1 cellular context compared by ENCODE assay signal in the genomic region with DNA sequence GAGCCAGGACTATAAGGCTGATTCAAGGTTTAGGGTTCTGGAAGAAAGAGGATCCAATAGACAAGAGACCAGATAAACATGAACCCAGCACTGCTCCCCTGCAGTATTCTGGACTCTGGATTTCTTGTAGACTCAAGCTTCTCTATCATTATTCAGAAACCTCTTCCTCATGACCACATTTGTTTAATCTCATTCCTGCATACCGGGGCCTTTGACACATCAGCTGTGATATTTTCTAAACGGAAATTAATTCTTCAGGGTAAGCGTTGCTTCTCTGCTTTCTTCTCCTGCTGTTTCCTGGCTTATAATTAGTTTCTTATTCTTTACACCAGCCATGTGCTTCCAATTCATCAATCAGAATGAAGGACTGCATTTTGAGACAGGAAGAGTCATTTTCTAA.
TF ChIP-seq lines count a peak whose summit lies in the region.

No MANE protein-coding gene starts in this region.

TF ChIP-seq in IMR-90, 13 proteins besides CTCF, POLR2A, EP300 and RAD21:
- TF ChIP-seq MXI1 (IDR thresholded peaks at IDR 0.05; ENCODE audit: borderline replicate concordance, low read depth, low read length) (no peak), RFX5 (IDR thresholded peaks at IDR 0.05; ENCODE audit: low read depth, low read length) (no peak), MAFK (IDR thresholded peaks at IDR 0.05; ENCODE audit: low read depth, low read length) (no peak), CHD1 (IDR thresholded peaks at IDR 0.05; ENCODE audit: low read depth, low read length) (no peak), SMC3 (IDR thresholded peaks at IDR 0.05; ENCODE audit: low read depth, low read length) (no peak), RCOR1 (IDR thresholded peaks at IDR 0.05; ENCODE audit: insufficient replicate concordance, low read length) (no peak), CEBPB (IDR thresholded peaks at IDR 0.05; ENCODE audit: low read depth, low read length) (no peak), BHLHE40 (IDR thresholded peaks at IDR 0.05; ENCODE audit: low read depth, low read length) (no peak), NFE2L2 (IDR thresholded peaks at IDR 0.05; ENCODE audit: low read depth, low read length) (no peak), FOS (IDR thresholded peaks at IDR 0.05; ENCODE audit: low read depth, low read length) (no peak), MAZ (IDR thresholded peaks at IDR 0.05; ENCODE audit: borderline replicate concordance, low read depth, low read length) (no peak)
- TF ChIP-seq, protein P1, sequence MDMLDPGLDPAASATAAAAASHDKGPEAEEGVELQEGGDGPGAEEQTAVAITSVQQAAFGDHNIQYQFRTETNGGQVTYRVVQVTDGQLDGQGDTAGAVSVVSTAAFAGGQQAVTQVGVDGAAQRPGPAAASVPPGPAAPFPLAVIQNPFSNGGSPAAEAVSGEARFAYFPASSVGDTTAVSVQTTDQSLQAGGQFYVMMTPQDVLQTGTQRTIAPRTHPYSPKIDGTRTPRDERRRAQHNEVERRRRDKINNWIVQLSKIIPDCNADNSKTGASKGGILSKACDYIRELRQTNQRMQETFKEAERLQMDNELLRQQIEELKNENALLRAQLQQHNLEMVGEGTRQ (IDR thresholded peaks at IDR 0.05; ENCODE audit: low read depth, low read length), result no peak
- TF ChIP-seq, protein P2, sequence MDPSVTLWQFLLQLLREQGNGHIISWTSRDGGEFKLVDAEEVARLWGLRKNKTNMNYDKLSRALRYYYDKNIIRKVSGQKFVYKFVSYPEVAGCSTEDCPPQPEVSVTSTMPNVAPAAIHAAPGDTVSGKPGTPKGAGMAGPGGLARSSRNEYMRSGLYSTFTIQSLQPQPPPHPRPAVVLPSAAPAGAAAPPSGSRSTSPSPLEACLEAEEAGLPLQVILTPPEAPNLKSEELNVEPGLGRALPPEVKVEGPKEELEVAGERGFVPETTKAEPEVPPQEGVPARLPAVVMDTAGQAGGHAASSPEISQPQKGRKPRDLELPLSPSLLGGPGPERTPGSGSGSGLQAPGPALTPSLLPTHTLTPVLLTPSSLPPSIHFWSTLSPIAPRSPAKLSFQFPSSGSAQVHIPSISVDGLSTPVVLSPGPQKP (IDR thresholded peaks at IDR 0.05; ENCODE audit: borderline replicate concordance, low read depth, low read length), result no peak
